1 cellular context compared by ENCODE assay signal in genomic region chr12:132597333-132598283, GRCh38.
TF ChIP-seq lines count a peak whose summit lies in the region.

No MANE protein-coding gene starts in this region.

TF ChIP-seq in HEK293, 187 proteins besides CTCF, POLR2A, EP300 and RAD21 (continued from another document):
- TF ChIP-seq ZNF580 (tag by site-specific recombination; IDR thresholded peaks at IDR 0.05) (peak; percentile 71; the same call in 1 of the 2 replicates), ZNF518A (tag by site-specific recombination; conservative IDR thresholded peaks at IDR 0.05; ENCODE audit: low read depth) (no peak), BCL11B (tag by site-specific recombination; IDR thresholded peaks at IDR 0.05; ENCODE audit: low read depth) (no peak), ZBTB8A (tag by site-specific recombination; IDR thresholded peaks at IDR 0.05) (no peak), ZNF169 (tag by site-specific recombination; IDR thresholded peaks at IDR 0.05) (peak; percentile 67; the same call in 1 of the 2 replicates), ZNF473 (tag by site-specific recombination; IDR thresholded peaks at IDR 0.05) (no peak; the same call in 1 of the 2 replicates), ZNF19 (tag by site-specific recombination; IDR thresholded peaks at IDR 0.05; ENCODE audit: low read depth) (no peak), ZNF155 (tag by site-specific recombination; IDR thresholded peaks at IDR 0.05) (peak; percentile 22; the same call in 1 of the 2 replicates), ZNF704 (tag by site-specific recombination; IDR thresholded peaks at IDR 0.05) (no peak), OVOL3 (tag by site-specific recombination; IDR thresholded peaks at IDR 0.05) (peak; percentile 66), ZFP3 (tag by site-specific recombination; IDR thresholded peaks at IDR 0.05; ENCODE audit: low read depth) (no peak), GLIS1 (tag by site-specific recombination; IDR thresholded peaks at IDR 0.05) (no peak), GLI4 (tag by site-specific recombination; IDR thresholded peaks at IDR 0.05) (no peak), ZNF335 (tag by site-specific recombination; conservative IDR thresholded peaks at IDR 0.05) (peak; percentile 47; the same call in 1 of the 2 replicates), ZNF18 (tag by site-specific recombination; IDR thresholded peaks at IDR 0.05) (no peak), HOXA7 (CRISPR knock-in tag; IDR thresholded peaks at IDR 0.05; ENCODE audit: borderline replicate concordance) (no peak), ZNF132 (tag by site-specific recombination; IDR thresholded peaks at IDR 0.05; ENCODE audit: borderline replicate concordance) (no peak), ZNF571 (tag by site-specific recombination; IDR thresholded peaks at IDR 0.05) (peak; percentile 93; the same call in 1 of the 2 replicates), ZXDB (tag by site-specific recombination; IDR thresholded peaks at IDR 0.05) (no peak), ZNF114 (tag by site-specific recombination; IDR thresholded peaks at IDR 0.05) (peak; percentile 96), ZNF202 (tag by site-specific recombination; IDR thresholded peaks at IDR 0.05; ENCODE audit: borderline replicate concordance) (no peak), ZNF776 (tag by site-specific recombination; IDR thresholded peaks at IDR 0.05; ENCODE audit: borderline replicate concordance) (peak; percentile 83; the same call in 1 of the 2 replicates), ZNF747 (tag by site-specific recombination; IDR thresholded peaks at IDR 0.05) (no peak), ZNF423 (tag by site-specific recombination; IDR thresholded peaks at IDR 0.05) (no peak; the same call in 1 of the 2 replicates), ZBTB20 (tag by site-specific recombination; IDR thresholded peaks at IDR 0.05) (no peak), ZNF280C (tag by site-specific recombination; IDR thresholded peaks at IDR 0.05) (no peak), ZNF626 (tag by site-specific recombination; IDR thresholded peaks at IDR 0.05) (no peak), ZNF148 (tag by site-specific recombination; IDR thresholded peaks at IDR 0.05; ENCODE audit: borderline replicate concordance) (peak; percentile 87; the same call in 1 of the 2 replicates), ZNF394 (tag by site-specific recombination; IDR thresholded peaks at IDR 0.05; ENCODE audit: borderline replicate concordance) (no peak), PATZ1 (tag by site-specific recombination; IDR thresholded peaks at IDR 0.05) (peak; percentile 40; the same call in 1 of the 2 replicates), ZNF544 (tag by site-specific recombination; IDR thresholded peaks at IDR 0.05) (no peak; the same call in 1 of the 2 replicates), ZNF311 (tag by site-specific recombination; IDR thresholded peaks at IDR 0.05; ENCODE audit: borderline replicate concordance) (peak; percentile 96), ZNF600 (tag by site-specific recombination; IDR thresholded peaks at IDR 0.05) (no peak), ZFP41 (tag by site-specific recombination; IDR thresholded peaks at IDR 0.05; ENCODE audit: borderline replicate concordance) (no peak)
